In the genomic region with DNA sequence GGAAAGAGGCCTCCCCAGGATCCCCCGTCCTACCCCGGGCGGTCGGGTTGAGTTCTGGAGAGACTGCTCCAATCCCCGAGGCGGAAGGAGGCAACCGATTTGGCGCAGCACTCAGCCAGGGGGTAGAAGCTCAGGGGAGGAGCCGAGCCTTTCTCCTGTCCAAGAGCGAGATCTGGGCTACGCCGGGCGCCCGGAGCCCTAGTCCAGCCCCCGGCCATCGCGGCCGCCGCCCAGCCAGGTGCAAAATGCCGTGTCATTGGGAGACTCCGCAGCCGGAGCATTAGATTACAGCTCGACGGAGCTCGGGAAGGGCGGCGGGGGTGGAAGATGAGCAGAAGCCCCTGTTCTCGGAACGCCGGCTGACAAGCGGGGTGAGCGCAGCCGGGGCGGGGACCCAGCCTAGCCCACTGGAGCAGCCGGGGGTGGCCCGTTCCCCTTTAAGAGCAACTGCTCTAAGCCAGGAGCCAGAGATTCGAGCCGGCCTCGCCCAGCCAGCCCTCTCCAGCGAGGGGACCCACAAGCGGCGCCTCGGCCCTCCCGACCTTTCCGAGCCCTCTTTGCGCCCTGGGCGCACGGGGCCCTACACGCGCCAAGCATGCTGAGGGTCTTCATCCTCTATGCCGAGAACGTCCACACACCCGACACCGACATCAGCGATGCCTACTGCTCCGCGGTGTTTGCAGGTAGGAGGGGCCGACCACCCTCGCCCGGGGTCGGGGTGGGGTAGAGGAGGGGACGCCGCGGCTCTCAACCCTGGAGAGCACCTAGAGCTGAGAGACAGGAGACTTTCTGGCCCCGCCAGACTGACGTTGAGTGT, we compare ENCODE assay signal across 8 cellular contexts. TPM values are rescaled to one million over a fixed set of nuclear protein-coding genes. Genes with fewer than 3 reads are reported as not detected.
A peak's percentile ranks its signal among the peaks of the same experiment; 100 is the strongest.
DNase-seq lines count a peak whose midpoint lies in the region; TF ChIP-seq lines count a peak whose summit lies in the region.

TSS of gene DYSF (plus strand) at position 158 of the 817 bp plus-strand sequence.

- H3K36me3 ChIP-seq in HUES48 (ENCODE audit: control insufficient read depth, insufficient read depth, low read length) (no peaks in the 10 kb centered on the region), adrenal gland (replicated peaks in 1 of 2) (no peaks in the 10 kb centered on the region), hepatocyte (replicated peaks; ENCODE audit: insufficient read depth, low read depth) (no peaks in the 10 kb centered on the region)

- TF ChIP-seq CTCF in adrenal gland (IDR thresholded peaks at IDR 0.05) (no peak), hepatocyte (IDR thresholded peaks at IDR 0.05; ENCODE audit: poor library complexity) (no peak)

- DNase-seq in AG08395 (ENCODE audit: low spot score) (peak; percentile 34), adrenal gland (peak in 5 of 7 donors; percentile 35 to 50 (median 37)), hepatocyte (ENCODE audit: low spot score) (peak; percentile 42), renal cortical epithelial cell (ENCODE audit: low read depth) (no peak), NCI-H2029 treated with DMSO at 0.1 percent for 48 hours (lab: John Stamatoyannopoulos, UW) (no peak), Ammon's horn (ENCODE audit: low spot score) (no peak), NCI-H1092 (lab: John Stamatoyannopoulos, UW) (no peak)

- no peaks in the 10 kb centered on the region for H4K20me1 ChIP-seq in hepatocyte (ENCODE audit: insufficient read depth, poor library complexity, severe bottlenecking)

- H3K4me2 ChIP-seq in hepatocyte = peak within 1 kb of the TSS; percentile 95

- H2AFZ ChIP-seq in hepatocyte = peak within 1 kb of the TSS; percentile 49

- intact Hi-C loops in adrenal gland (cut with DNase I) = no loop called here

- no peak for TF ChIP-seq POLR2A in adrenal gland (IDR thresholded peaks at IDR 0.05)

- H3K27me3 ChIP-seq in HUES48 (ENCODE audit: control insufficient read depth, insufficient read depth, low read length) (peaks cover 38% of the 10 kb centered on the region), adrenal gland (peaks cover 21% of the 10 kb centered on the region), hepatocyte (peaks cover 37% of the 10 kb centered on the region)

- WGBS in adrenal gland, 4 donors = 4 to 21% (median 6%) methylated on average over 9 to 66 of the region's 66 CpGs
- whole genome bisulfite sequencing in hepatocyte (ENCODE audit: low lambda C conversion rate, missing lambda C conversion rate) = 1% methylated on average over 41 of the region's 66 CpGs

- H3K9ac ChIP-seq in HUES48 (ENCODE audit: low read depth, low read length) = peak within 1 kb of the TSS; percentile 48; the same call in 1 of the 2 replicates

- no peaks in the 10 kb centered on the region for H3K9me3 ChIP-seq in HUES48 (ENCODE audit: control insufficient read depth, insufficient read depth, low read length)
- H3K9me3 ChIP-seq in adrenal gland (replicated peaks in 1 of 3) = no peaks in the 10 kb centered on the region
- H3K9me3 ChIP-seq in hepatocyte (ENCODE audit: low read depth) = no peaks in the 10 kb centered on the region

- H3K4me1 ChIP-seq in HUES48 (ENCODE audit: control insufficient read depth, insufficient read depth, low read length) (peaks cover 37% of the 10 kb centered on the region), adrenal gland (replicated peaks in 1 of 2) (peaks cover 14 to 21% of the 10 kb centered on the region in 2 donors), hepatocyte (ENCODE audit: insufficient read depth) (peaks cover 5% of the 10 kb centered on the region)

- H3K4me3 ChIP-seq in HUES48 (ENCODE audit: low read depth, low read length) = peak within 1 kb of the TSS; percentile 71
- H3K4me3 ChIP-seq in adrenal gland = peak within 1 kb of the TSS in 2 of 4 donors; percentile 18 to 48
- peak within 1 kb of the TSS; percentile 19 for H3K4me3 ChIP-seq in hepatocyte

- H3K79me2 ChIP-seq in hepatocyte = no peaks in the 10 kb centered on the region

- H3K27ac ChIP-seq in HUES48 (ENCODE audit: low read depth, low read length) (no peak within 1 kb of the TSS), adrenal gland (no peak within 1 kb of the TSS), hepatocyte (no peak within 1 kb of the TSS)

- no peaks in the 10 kb centered on the region for H3K9me2 ChIP-seq in hepatocyte (replicated peaks; ENCODE audit: insufficient read depth)

RNA-seq across cellular contexts. Expression of gene DYSF, which starts in this region (rescaled TPM):
- total RNA-seq in adrenal gland (10 to 100 TPM in 7 of 8 donors, 1 to 10 TPM in 1; 8.4 to 22.4 (median 19.8) TPM), hepatocyte (0.90 and 2.8 TPM in 2 replicates), renal cortical epithelial cell (10.2 and 20.1 TPM in 2 replicates)
- polyA plus RNA-seq in adrenal gland (10 to 100 TPM in 1 of 3 donors, 1 to 10 TPM in 2; 5.7 to 15.9 (median 6.5) TPM), hepatocyte (0.25 and 0.68 TPM in 2 replicates)

Comparison
In these comparisons a context has a peak if more than half of its experiments do, and no peak if none do; other contexts are left out.
1. DNase-seq: peak in AG08395 (single experiment), adrenal gland (5 of 7) and hepatocyte (single experiment); none in renal cortical epithelial cell (single experiment), NCI-H2029 treated with DMSO at 0.1 percent for 48 hours (single experiment), Ammon's horn (single experiment) and NCI-H1092 (single experiment).